10 cellular contexts compared by ENCODE assay signal in genomic region chr3:173065543-173065970, GRCh38.
DNase-seq lines count a peak whose midpoint lies in the region; ATAC-seq and TF ChIP-seq lines count a peak whose summit lies in the region.
"Had no signal": no experiment of that assay in that cellular context is flagged by ENCODE, and none has a peak within 500 bp of the region (broad histone marks: within the 10 kb centered on the region; RNA-seq: fewer than 3 reads in every experiment).

No MANE protein-coding gene starts in this region.

- ATAC-seq in left lung (peak; percentile 62), HG02759 (IDR thresholded peaks at IDR 0.05; ENCODE audit: unreplicated experiment) (no peak)

- H3K36me3 ChIP-seq in KMS-11 (ENCODE audit: insufficient read depth) = no peaks in the 10 kb centered on the region
- H3K36me3 ChIP-seq in left lung = no peaks in the 10 kb centered on the region
- no peaks in the 10 kb centered on the region for H3K36me3 ChIP-seq in HAP-1 (replicated peaks)
- H3K36me3 ChIP-seq: adrenal gland had no signal

- no peak overlapping the region for H3K9ac ChIP-seq in KMS-11

- no peaks in the 10 kb centered on the region for H4K20me1 ChIP-seq in KMS-11 (ENCODE audit: insufficient read depth)

- H3K4me2 ChIP-seq in KMS-11 = peak overlapping the region; percentile 66

- in situ Hi-C loops in astrocyte of the spinal cord (cut with HindIII; ENCODE audit: low sequenced_read_pairs) (no loop called here), HAP-1 (cut with MboI; ENCODE audit: low sequenced_read_pairs) (no loop called here)

- no peak overlapping the region for H2AFZ ChIP-seq in KMS-11 (ENCODE audit: low read depth)

- CTCF ChIA-PET in activated naive CD4-positive, alpha-beta T cell treated with anti-CD3 and anti-CD28 coated beads for 36 hours (lab: Charles Lee) = no interaction called here

- H3K27me3 ChIP-seq in KMS-11 (ENCODE audit: insufficient read depth, low read depth) (no peaks in the 10 kb centered on the region), left lung (no peaks in the 10 kb centered on the region), HAP-1 (ENCODE audit: low read depth) (no peaks in the 10 kb centered on the region)
- H3K27me3 ChIP-seq: adrenal gland had no signal

- H3K27ac Mint-ChIP-seq in activated naive CD4-positive, alpha-beta T cell treated with anti-CD3 and anti-CD28 coated beads for 36 hours = no peak overlapping the region

- H3K9me3 ChIP-seq in left lung (peaks cover 0 to 3% of the 10 kb centered on the region in 2 donors), HAP-1 (no peaks in the 10 kb centered on the region)
- H3K9me3 ChIP-seq: adrenal gland had no signal

- no peak overlapping the region for H3K27ac ChIP-seq in KMS-11
- H3K27ac ChIP-seq in left lung = no peak overlapping the region
- H3K27ac ChIP-seq: adrenal gland had no signal

- no peaks in the 10 kb centered on the region for H3K4me1 Mint-ChIP-seq in activated naive CD4-positive, alpha-beta T cell treated with anti-CD3 and anti-CD28 coated beads for 36 hours (ENCODE audit: low read depth)

- no peak overlapping the region for H3K4me3 Mint-ChIP-seq in activated naive CD4-positive, alpha-beta T cell treated with anti-CD3 and anti-CD28 coated beads for 36 hours

- H3K4me3 ChIP-seq in KMS-11 (IDR thresholded peaks at IDR 0.05; ENCODE audit: insufficient read depth, low read depth, low read length) (no peak overlapping the region), astrocyte of the spinal cord (ENCODE audit: low read depth, low read length) (no peak overlapping the region), left lung (no peak overlapping the region), HAP-1 (no peak overlapping the region)
- H3K4me3 ChIP-seq: adrenal gland had no signal

- DNase-seq in EL = peak; percentile 29
- DNase-seq in astrocyte of the spinal cord (ENCODE audit: low read depth, low spot score) = peak; percentile 29
- no peak for DNase-seq in left lung
- no peak for DNase-seq in NCI-H774 (lab: John Stamatoyannopoulos, UW)
- no peak for DNase-seq in activated naive CD4-positive, alpha-beta T cell treated with anti-CD3 and anti-CD28 coated beads for 36 hours
- no peak for DNase-seq in HAP-1 (ENCODE audit: low spot score in 2 of 2)
- DNase-seq: effector CD8-positive, alpha-beta T cell had no signal

- intact Hi-C loops in left lung (cut with DNase I) = no loop called here
- intact Hi-C loops in activated naive CD4-positive, alpha-beta T cell treated with anti-CD3 and anti-CD28 coated beads for 36 hours (cut with micrococcal nuclease) = no loop called here

- H3K36me3 Mint-ChIP-seq in activated naive CD4-positive, alpha-beta T cell treated with anti-CD3 and anti-CD28 coated beads for 36 hours (ENCODE audit: low read depth) = no peaks in the 10 kb centered on the region

- H3K79me2 ChIP-seq in KMS-11 (ENCODE audit: insufficient read depth, low read depth) = no peaks in the 10 kb centered on the region

- no peak for TF ChIP-seq CTCF in KMS-11 (conservative IDR thresholded peaks at IDR 0.05; ENCODE audit: low read depth, low read length)
- no peak for TF ChIP-seq CTCF in astrocyte of the spinal cord (IDR thresholded peaks at IDR 0.05; ENCODE audit: low read depth, low read length)
- no peak for TF ChIP-seq CTCF in left lung (IDR thresholded peaks at IDR 0.05)

- H3K4me1 ChIP-seq in KMS-11 (ENCODE audit: low read depth, poor library complexity, severe bottlenecking) (peaks cover 26% of the 10 kb centered on the region), left lung (no peaks in the 10 kb centered on the region), HAP-1 (no peaks in the 10 kb centered on the region)
- H3K4me1 ChIP-seq: adrenal gland had no signal

- peaks cover 12% of the 10 kb centered on the region for H3K9me3 Mint-ChIP-seq in activated naive CD4-positive, alpha-beta T cell treated with anti-CD3 and anti-CD28 coated beads for 36 hours

- no peaks in the 10 kb centered on the region for H3K27me3 Mint-ChIP-seq in activated naive CD4-positive, alpha-beta T cell treated with anti-CD3 and anti-CD28 coated beads for 36 hours (ENCODE audit: low read depth)

Comparison
In these comparisons a context has a peak if more than half of its experiments do, and no peak if none do; other contexts are left out.
1. DNase-seq: peak in EL (single experiment) and astrocyte of the spinal cord (single experiment); none in left lung (0 of 2), NCI-H774 (single experiment), activated naive CD4-positive, alpha-beta T cell treated with anti-CD3 and anti-CD28 coated beads for 36 hours (single experiment) and HAP-1 (0 of 2).